In the genomic region with DNA sequence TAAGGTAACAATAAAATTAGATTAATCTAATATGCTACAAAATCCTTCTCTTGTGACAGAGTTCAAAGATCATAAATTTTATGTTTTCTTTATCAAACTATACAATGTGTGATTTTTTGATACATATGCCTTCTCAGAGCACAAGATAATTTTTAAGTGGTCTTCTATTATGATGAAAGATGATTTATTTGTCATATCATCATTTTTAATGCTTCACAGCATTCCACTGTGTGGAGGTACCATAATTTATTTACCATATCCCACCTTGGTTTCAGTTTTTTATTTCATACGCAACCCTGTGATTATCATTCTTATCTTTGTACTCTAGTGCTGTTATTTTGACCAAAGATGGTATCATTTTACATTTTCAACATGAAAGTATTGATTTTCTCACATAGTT, we compare ENCODE assay signal across 2 cellular contexts.
TF ChIP-seq lines count a peak whose summit lies in the region.

No MANE protein-coding gene starts in this region.

TF ChIP-seq in A549, 52 proteins besides CTCF, POLR2A, EP300 and RAD21:
- no peak for TF ChIP-seq TP53 (CRISPR knock-in tag; IDR thresholded peaks at IDR 0.05)
- TF ChIP-seq MAFK (IDR thresholded peaks at IDR 0.05; ENCODE audit: partially characterized antibody): peak; percentile 87

TF ChIP-seq in IMR-90, 13 proteins besides CTCF, POLR2A, EP300 and RAD21:
- TF ChIP-seq MAFK (IDR thresholded peaks at IDR 0.05; ENCODE audit: low read depth, low read length): peak; percentile 81
- TF ChIP-seq FOS (IDR thresholded peaks at IDR 0.05; ENCODE audit: low read depth, low read length): no peak
